ENCODE assay signal across 8 cellular contexts in genomic region chr10:92690211-92691041, GRCh38. TPM values are rescaled to one million over a fixed set of nuclear protein-coding genes. Genes with fewer than 3 reads are reported as not detected.
DNase-seq lines count a peak whose midpoint lies in the region; ATAC-seq and TF ChIP-seq lines count a peak whose summit lies in the region.

No MANE protein-coding gene starts in this region.

- POLR2A ChIA-PET in HEK293 (lab: Yijun Ruan, JAX) = interaction anchor here (1.0 to 2.2 kb wide), 5 partner anchors 9 to 118 kb away, joined by 3 to 17 read pairs (median 4); partner anchors contain the start of gene IDE

- DNase-seq in BE2C (no peak), Peyer's patch (peak; percentile 62 to 86 (median 74)), activated gamma-delta T cell (lab: John Stamatoyannopoulos, UW) (peak; percentile 64), glomerular visceral epithelial cell (ENCODE audit: extremely low spot score) (peak; percentile 76), ovary (peak in 2 of 5 donors; percentile 31 to 47), vagina (ENCODE audit: extremely low spot score in 2 of 2) (no peak)

- ATAC-seq in HG03457 (IDR thresholded peaks at IDR 0.05; ENCODE audit: unreplicated experiment) = no peak

- TF ChIP-seq POLR2A in Peyer's patch (IDR thresholded peaks at IDR 0.05) = no peak
- TF ChIP-seq POLR2A in ovary (IDR thresholded peaks at IDR 0.05) = no peak
- no peak for TF ChIP-seq POLR2A in vagina (IDR thresholded peaks at IDR 0.05)

- intact Hi-C loops in ovary (cut with DNase I) (no loop called here), vagina (cut with DNase I) (no loop called here)

- H3K27me3 ChIP-seq in BE2C (no peaks in the 10 kb centered on the region), Peyer's patch (peaks cover 0 to 16% of the 10 kb centered on the region in 2 donors), ovary (no peaks in the 10 kb centered on the region), vagina (peaks cover 6% of the 10 kb centered on the region)

- no peaks in the 10 kb centered on the region for H3K36me3 ChIP-seq in BE2C
- peaks cover 0 to 12% of the 10 kb centered on the region in 2 experiments; a peak in 1 of 3 replicates for H3K36me3 ChIP-seq in HEK293 (ENCODE audit: control insufficient read depth in 2 of 2, insufficient read depth in 1 of 2, low read length in 2 of 2)
- no peaks in the 10 kb centered on the region for H3K36me3 ChIP-seq in Peyer's patch
- no peaks in the 10 kb centered on the region for H3K36me3 ChIP-seq in ovary
- H3K36me3 ChIP-seq in vagina = no peaks in the 10 kb centered on the region

- TF ChIP-seq EP300 in ovary (IDR thresholded peaks at IDR 0.05) = no peak

- CTCF ChIA-PET in HEK293 (lab: Yijun Ruan, JAX) = interaction anchor here (0.9 to 1.0 kb wide), 2 partner anchors 148 kb away, joined by 4 to 5 read pairs; no protein-coding TSS in a partner anchor

- TF ChIP-seq CTCF in BE2C (IDR thresholded peaks at IDR 0.05; ENCODE audit: low read depth, low read length) (no peak), HEK293 (tag by site-specific recombination; IDR thresholded peaks at IDR 0.05) (peak; percentile 85; the same call in 1 of the 2 replicates), Peyer's patch (IDR thresholded peaks at IDR 0.05) (no peak), ovary (IDR thresholded peaks at IDR 0.05) (no peak), vagina (IDR thresholded peaks at IDR 0.05) (no peak)

- H3K4me3 ChIP-seq in BE2C (ENCODE audit: low read depth, low read length) (peak overlapping the region; percentile 65), HEK293 (ENCODE audit: low read depth, low read length) (peak overlapping the region; percentile 61), Peyer's patch (peak overlapping the region; percentile 54 to 86 (median 68)), ovary (peak overlapping the region; percentile 50), vagina (peak overlapping the region; percentile 58 to 61)

- H3K27ac ChIP-seq in HEK293 (ENCODE audit: extremely low read depth, low read depth, low read length) = peak overlapping the region; percentile 78
- peak overlapping the region; percentile 76 to 97 (median 91) for H3K27ac ChIP-seq in Peyer's patch
- H3K27ac ChIP-seq in ovary = no peak overlapping the region
- H3K27ac ChIP-seq in vagina = peak overlapping the region; percentile 78

- no peaks in the 10 kb centered on the region for H3K9me3 ChIP-seq in BE2C
- H3K9me3 ChIP-seq in HEK293 (ENCODE audit: control insufficient read depth, insufficient read depth, low read depth, low read length) = no peaks in the 10 kb centered on the region
- no peaks in the 10 kb centered on the region for H3K9me3 ChIP-seq in Peyer's patch
- no peaks in the 10 kb centered on the region for H3K9me3 ChIP-seq in ovary
- no peaks in the 10 kb centered on the region for H3K9me3 ChIP-seq in vagina

- WGBS in ovary, 3 donors = 3 to 6% (median 6%) methylated on average over 52 to 77 of the region's 77 CpGs

- H3K4me1 ChIP-seq in BE2C = no peaks in the 10 kb centered on the region
- H3K4me1 ChIP-seq in HEK293 (ENCODE audit: control insufficient read depth, insufficient read depth, low read length) = peaks cover 6% of the 10 kb centered on the region
- H3K4me1 ChIP-seq in Peyer's patch = peaks cover 0 to 25% (median 0%) of the 10 kb centered on the region in 4 donors
- H3K4me1 ChIP-seq in ovary (ENCODE audit: insufficient read depth) = peaks cover 10% of the 10 kb centered on the region
- peaks cover 15% of the 10 kb centered on the region for H3K4me1 ChIP-seq in vagina

TF ChIP-seq in HEK293, 187 proteins besides CTCF, POLR2A, EP300 and RAD21 (continues in another document):
- TF ChIP-seq ZNF26 (tag by site-specific recombination; IDR thresholded peaks at IDR 0.05) = no peak
- no peak for TF ChIP-seq ZNF514 (tag by site-specific recombination; IDR thresholded peaks at IDR 0.05)
- TF ChIP-seq KLF1 (tag by site-specific recombination; IDR thresholded peaks at IDR 0.05) = no peak
- TF ChIP-seq ZEB2 (tag by site-specific recombination; IDR thresholded peaks at IDR 0.05) = peak; percentile 69
- no peak for TF ChIP-seq ZNF302 (tag by site-specific recombination; IDR thresholded peaks at IDR 0.05; ENCODE audit: low read depth)
- TF ChIP-seq ZNF211 (tag by site-specific recombination; IDR thresholded peaks at IDR 0.05; ENCODE audit: low read depth) = no peak
- TF ChIP-seq ZNF654 (tag by site-specific recombination; IDR thresholded peaks at IDR 0.05; ENCODE audit: low read depth) = no peak
- peak; percentile 36; the same call in 1 of the 2 replicates for TF ChIP-seq KLF17 (tag by site-specific recombination; IDR thresholded peaks at IDR 0.05)
- no peak for TF ChIP-seq AEBP2 (tag by site-specific recombination; IDR thresholded peaks at IDR 0.05; ENCODE audit: borderline replicate concordance)
- no peak for TF ChIP-seq ZNF169 (tag by site-specific recombination; IDR thresholded peaks at IDR 0.05)
- no peak for TF ChIP-seq ZNF132 (tag by site-specific recombination; IDR thresholded peaks at IDR 0.05; ENCODE audit: borderline replicate concordance)
- no peak for TF ChIP-seq ZNF776 (tag by site-specific recombination; IDR thresholded peaks at IDR 0.05; ENCODE audit: borderline replicate concordance)
- TF ChIP-seq SETDB1 (IDR thresholded peaks at IDR 0.05; ENCODE audit: insufficient read length, low read length) = no peak
- TF ChIP-seq ZSCAN18 (tag by site-specific recombination; IDR thresholded peaks at IDR 0.05) = no peak
- TF ChIP-seq ZNF624 (tag by site-specific recombination; IDR thresholded peaks at IDR 0.05) = no peak
- TF ChIP-seq SP3 (tag by site-specific recombination; IDR thresholded peaks at IDR 0.05) = peak; percentile 54; the same call in 1 of the 2 replicates
- TF ChIP-seq ZNF513 (tag by site-specific recombination; IDR thresholded peaks at IDR 0.05) = no peak

RNA-seq across cellular contexts. Expression of gene HHEX, which starts 0.7 kb away (rescaled TPM):
- 8.9 TPM for polyA plus RNA-seq in BE2C (2012; ENCODE audit: insufficient read depth, insufficient read length, low read depth)
- total RNA-seq in Peyer's patch = 10 to 100 TPM in 1 of 4 donors, 1 to 10 TPM in 3; 3.2 to 40.4 (median 4.2) TPM
- total RNA-seq in ovary = 1 to 10 TPM; 2.1 to 5.2 (median 4.1) TPM
- 10 to 100 TPM in 1 of 2 donors, 1 to 10 TPM in 1; 6.7 to 14.6 TPM for polyA plus RNA-seq in ovary
- total RNA-seq in vagina = 6.1 TPM

Comparison
In these comparisons a context has a peak if more than half of its experiments do, and no peak if none do; other contexts are left out.
1. DNase-seq: peak in Peyer's patch (3 of 3), activated gamma-delta T cell (single experiment) and glomerular visceral epithelial cell (single experiment); none in BE2C (single experiment) and vagina (0 of 2).
2. H3K27ac ChIP-seq: peak in HEK293 (single experiment), Peyer's patch (4 of 4) and vagina (single experiment); none in ovary (0 of 2).
3. Peak in every context shown above with its lines, with median percentiles within 50 percentile points of each other: H3K4me3 ChIP-seq.